In genomic region chr20:58506999-58507398, GRCh38 we compare ENCODE assay signal across 4 cellular contexts. TPM values are rescaled to one million over a fixed set of nuclear protein-coding genes. Genes with fewer than 3 reads are reported as not detected.
"Had no signal": no experiment of that assay in that cellular context is flagged by ENCODE, and none has a peak within 500 bp of the region (broad histone marks: within the 10 kb centered on the region; RNA-seq: fewer than 3 reads in every experiment).

No MANE protein-coding gene starts in this region.

RNA-seq across cellular contexts. Expression of gene APCDD1L, which starts 8.2 kb away (rescaled TPM):
- total RNA-seq: naive thymus-derived CD4-positive, alpha-beta T cell; natural killer cell; upper lobe of right lung had no signal
- polyA plus RNA-seq: neural cell had no signal
